ENCODE assay signal across 8 cellular contexts in the genomic region with DNA sequence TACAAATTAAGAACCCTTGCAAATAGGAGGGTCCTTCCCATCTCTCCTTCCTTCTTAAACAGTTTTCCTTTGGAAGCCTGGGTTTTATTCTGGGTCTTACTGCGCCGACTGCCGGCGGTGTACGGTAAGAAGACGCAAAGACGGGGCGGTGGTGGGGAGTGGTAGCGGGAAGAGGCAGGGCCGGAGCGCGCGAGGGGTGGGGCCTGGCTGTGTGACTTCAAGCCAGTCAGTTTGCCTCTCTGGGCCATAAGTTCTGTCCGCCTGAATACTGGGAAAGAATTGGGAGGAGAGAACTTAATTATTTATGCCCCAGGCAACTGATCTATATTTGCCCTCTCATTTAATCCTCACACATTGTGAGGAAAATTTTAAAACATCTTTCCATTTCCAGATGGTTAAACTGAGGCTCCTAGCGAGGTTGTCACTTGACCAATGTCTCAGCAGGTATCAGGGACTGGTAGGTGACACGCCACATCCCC. TPM values are rescaled to one million over a fixed set of nuclear protein-coding genes. Genes with fewer than 3 reads are reported as not detected.
DNase-seq lines count a peak whose midpoint lies in the region; ATAC-seq, FAIRE-seq and TF ChIP-seq lines count a peak whose summit lies in the region.

No MANE protein-coding gene starts in this region.

- TF ChIP-seq EP300 in A549 (IDR thresholded peaks at IDR 0.05): no peak

- POLR2A ChIA-PET in A549 (lab: Yijun Ruan, JAX): no interaction called here

- DNase-seq in A549 (ENCODE audit: low read depth in 1 of 2, low spot score in 1 of 2) (peak; percentile 71 to 92), HL-60 (ENCODE audit: low read depth in 1 of 2, low spot score in 1 of 2) (peak; percentile 42 to 78), NOMO-1 treated with DMSO at 0.1 percent for 48 hours (lab: John Stamatoyannopoulos, UW; ENCODE audit: unreplicated experiment) (peak; percentile 62), activated T-cell treated with anti-CD3 and anti-CD28 coated beads for 4 hours (peak; percentile 57), epithelial cell of esophagus (ENCODE audit: low read depth) (peak; percentile 85), mucosa of gallbladder (ENCODE audit: low spot score) (peak; percentile 69)
- DNase-seq in stimulated activated CD8-positive, alpha-beta memory T cell treated with anti-CD3 and anti-CD28 coated beads, Interleukin-7, amount 100 ng/mL, for 4 hours (ENCODE audit: low read depth in 2 of 2): peak; percentile 41 to 64

- TF ChIP-seq CTCF in A549 (IDR thresholded peaks at IDR 0.05): peak; percentile 64
- TF ChIP-seq CTCF in HL-60 (IDR thresholded peaks at IDR 0.05; ENCODE audit: insufficient read depth, low read length): peak; percentile 9
- TF ChIP-seq CTCF in epithelial cell of esophagus (IDR thresholded peaks at IDR 0.05; ENCODE audit: insufficient read depth, low read depth, low read length, missing control alignments): peak; percentile 50

- no peak for TF ChIP-seq POLR2A in A549 (IDR thresholded peaks at IDR 0.05; ENCODE audit: low read length)

- TF ChIP-seq RAD21 in A549 (conservative IDR thresholded peaks at IDR 0.05 in 1 of 2, IDR thresholded peaks at IDR 0.05 in 1 of 2): peak; percentile 67 to 71

- WGBS in A549 (ENCODE audit: missing lambda C conversion rate): 1% methylated on average over 8 of the region's 16 CpGs

- no peaks in the 10 kb centered on the region for H3K27me3 ChIP-seq in HL-60 (ENCODE audit: insufficient read depth, poor library complexity, severe bottlenecking)

- peak overlapping the region; percentile 81 for H3K4me3 ChIP-seq in A549
- peak overlapping the region; percentile 71 for H3K4me3 ChIP-seq in HL-60 (replicated peaks; ENCODE audit: insufficient read depth, low read length)
- H3K4me3 ChIP-seq in epithelial cell of esophagus (ENCODE audit: low read length): peak overlapping the region; percentile 67

- H3K4me2 ChIP-seq in A549: peak overlapping the region; percentile 98

- peak overlapping the region; percentile 71 to 87 for H3K27ac ChIP-seq in A549
- peak overlapping the region; percentile 81 for H3K27ac ChIP-seq in HL-60 (replicated peaks)

- H3K9me3 ChIP-seq in A549: no peaks in the 10 kb centered on the region

- CTCF ChIA-PET in A549 (lab: Yijun Ruan, JAX): no interaction called here

- peaks cover 6% of the 10 kb centered on the region; the same call in 2 of the 3 replicates for H3K4me1 ChIP-seq in A549

- peak; percentile 80 to 87 for ATAC-seq in A549
- peak; percentile 56 for ATAC-seq in GM18511 (IDR thresholded peaks at IDR 0.05; ENCODE audit: unreplicated experiment)

- peak; percentile 97 for FAIRE-seq in A549 (lab: Jason Lieb, UNC)

TF ChIP-seq in A549, 52 proteins besides CTCF, POLR2A, EP300 and RAD21:
- TF ChIP-seq RARB (CRISPR knock-in tag; IDR thresholded peaks at IDR 0.05) (no peak), ZSCAN20 (CRISPR knock-in tag; IDR thresholded peaks at IDR 0.05) (no peak), GATA3 (IDR thresholded peaks at IDR 0.05; ENCODE audit: borderline replicate concordance) (0 out of 2 replicates have a peak, but pooled peaks have one; percentile 14), TP53 (CRISPR knock-in tag; IDR thresholded peaks at IDR 0.05) (no peak), ZC3H11A (IDR thresholded peaks at IDR 0.05) (no peak), HOXB5 (CRISPR knock-in tag; IDR thresholded peaks at IDR 0.05) (no peak), SMC3 (IDR thresholded peaks at IDR 0.05) (peak; percentile 62), HDAC2 (IDR thresholded peaks at IDR 0.05) (no peak), ZNF302 (CRISPR knock-in tag; IDR thresholded peaks at IDR 0.05) (no peak), KDM1A (IDR thresholded peaks at IDR 0.05; ENCODE audit: low read depth) (peak; percentile 73; the same call in 1 of the 2 replicates), JUN (IDR thresholded peaks at IDR 0.05) (peak in 1 of 2 experiments; percentile 27; a peak in 1 of 5 replicates), FOXS1 (CRISPR knock-in tag; IDR thresholded peaks at IDR 0.05) (no peak), HEYL (CRISPR knock-in tag; IDR thresholded peaks at IDR 0.05) (no peak), ZFP36 (IDR thresholded peaks at IDR 0.05; ENCODE audit: borderline replicate concordance, partially characterized antibody) (peak; percentile 98), MAFK (IDR thresholded peaks at IDR 0.05; ENCODE audit: partially characterized antibody) (no peak)
- TF ChIP-seq, protein P1, sequence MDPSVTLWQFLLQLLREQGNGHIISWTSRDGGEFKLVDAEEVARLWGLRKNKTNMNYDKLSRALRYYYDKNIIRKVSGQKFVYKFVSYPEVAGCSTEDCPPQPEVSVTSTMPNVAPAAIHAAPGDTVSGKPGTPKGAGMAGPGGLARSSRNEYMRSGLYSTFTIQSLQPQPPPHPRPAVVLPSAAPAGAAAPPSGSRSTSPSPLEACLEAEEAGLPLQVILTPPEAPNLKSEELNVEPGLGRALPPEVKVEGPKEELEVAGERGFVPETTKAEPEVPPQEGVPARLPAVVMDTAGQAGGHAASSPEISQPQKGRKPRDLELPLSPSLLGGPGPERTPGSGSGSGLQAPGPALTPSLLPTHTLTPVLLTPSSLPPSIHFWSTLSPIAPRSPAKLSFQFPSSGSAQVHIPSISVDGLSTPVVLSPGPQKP (IDR thresholded peaks at IDR 0.05; ENCODE audit: low read depth, low read length): no peak
TF ChIP-seq in A549: peak in this region for 5.

RNA-seq across cellular contexts. Expression of a gene that starts 0.7 kb away (rescaled TPM):
- polyA plus RNA-seq in A549 (2011; rRNA removed): 5.3 and 5.7 TPM in 2 replicates
- polyA plus RNA-seq in A549 (2012; cell fraction: cytosol; rRNA removed): 1.3 and 1.7 TPM in 2 replicates
- 4.1 and 5.7 TPM in 2 replicates for polyA plus RNA-seq in A549 (2012; cell fraction: nucleus; rRNA removed)
- 2.4 to 3.3 TPM (median 2.6 TPM) in 3 replicates for polyA plus RNA-seq in A549 (2017; fragmentation: RNase III; extraction: RNeasy Plus Mini Kit Qiagen cat#74134 plus additional on column Dnase treatment)
- polyA minus RNA-seq in A549 (2011; rRNA and poly(A)+ RNA removed): 20.1 and 23.2 TPM in 2 replicates
- 10.3 TPM for total RNA-seq in mucosa of gallbladder

RNA-seq across cellular contexts. Expression of a gene that starts 11.0 kb away (rescaled TPM):
- polyA plus RNA-seq in A549 (2011; rRNA removed): 25.2 and 27.2 TPM in 2 replicates
- 9.9 and 10.7 TPM in 2 replicates for polyA plus RNA-seq in A549 (2012; cell fraction: cytosol; rRNA removed)
- 36.8 and 47.3 TPM in 2 replicates for polyA plus RNA-seq in A549 (2012; cell fraction: nucleus; rRNA removed)
- polyA plus RNA-seq in A549 (2017; fragmentation: RNase III; extraction: RNeasy Plus Mini Kit Qiagen cat#74134 plus additional on column Dnase treatment): 19.9 to 30.0 TPM (median 24.9 TPM) in 3 replicates
- polyA minus RNA-seq in A549 (2011; rRNA and poly(A)+ RNA removed): 6.4 and 7.3 TPM in 2 replicates
- total RNA-seq in mucosa of gallbladder: 34.8 TPM

RNA-seq across cellular contexts. Expression of a gene that starts 44.6 kb away (rescaled TPM):
- polyA plus RNA-seq in A549 (2011; rRNA removed) (0.03 TPM in 1 of 2 replicates, not detected in the other), A549 (2017; fragmentation: RNase III; extraction: RNeasy Plus Mini Kit Qiagen cat#74134 plus additional on column Dnase treatment) (not detected in 3 replicates)
- 0.01 and 0.04 TPM in 2 replicates for polyA plus RNA-seq in A549 (2012; cell fraction: cytosol; rRNA removed)
- 0.12 and 0.24 TPM in 2 replicates for polyA plus RNA-seq in A549 (2012; cell fraction: nucleus; rRNA removed)
- polyA minus RNA-seq in A549 (2011; rRNA and poly(A)+ RNA removed): 0.05 TPM in 1 of 2 replicates, not detected in the other
- total RNA-seq in mucosa of gallbladder: 1.4 TPM

Comparison
In these comparisons a context has a peak if more than half of its experiments do, and no peak if none do; other contexts are left out.
1. Peak in every context shown above with its lines: DNase-seq, ATAC-seq, H3K4me3 ChIP-seq and H3K27ac ChIP-seq.
2. CTCF ChIP-seq: peak in every context shown above with its lines; median percentile 64 in A549; 50 in epithelial cell of esophagus; 9 in HL-60.